10 cellular contexts compared by ENCODE assay signal in genomic region chr2:214311031-214311533, GRCh38.
A peak's percentile ranks its signal among the peaks of the same experiment; 100 is the strongest.
DNase-seq lines count a peak whose midpoint lies in the region; ATAC-seq and TF ChIP-seq lines count a peak whose summit lies in the region.
"Had no signal": no experiment of that assay in that cellular context is flagged by ENCODE, and none has a peak within 500 bp of the region (broad histone marks: within the 10 kb centered on the region; RNA-seq: fewer than 3 reads in every experiment).

No MANE protein-coding gene starts in this region.

- H3K18ac ChIP-seq in mesendoderm (ENCODE audit: low read length): no peak overlapping the region

- no peak overlapping the region for H2BK120ac ChIP-seq in mesendoderm (ENCODE audit: low read depth, low read length)

- H4K8ac ChIP-seq in mesendoderm (ENCODE audit: low read depth, low read length): no peak overlapping the region

- H3K9ac ChIP-seq in MM.1S (ENCODE audit: low read length) (no peak overlapping the region), mesendoderm (ENCODE audit: low read length) (no peak overlapping the region)

- no peak overlapping the region for H3K27ac ChIP-seq in MM.1S (ENCODE audit: low read length)
- H3K27ac ChIP-seq in mesendoderm (ENCODE audit: low read depth, low read length): no peak overlapping the region

- H2AK5ac ChIP-seq in mesendoderm (ENCODE audit: low read length): no peak overlapping the region

- no peak overlapping the region for H3K4me2 ChIP-seq in MM.1S (ENCODE audit: low read depth, low read length)
- no peak overlapping the region for H3K4me2 ChIP-seq in mesendoderm (ENCODE audit: low read length)

- H3K4me3 ChIP-seq in MM.1S (ENCODE audit: low read length) (no peak overlapping the region), mesendoderm (ENCODE audit: low read length) (no peak overlapping the region)

- DNase-seq in HEK293T (ENCODE audit: extremely low spot score): peak; percentile 40
- no peak for DNase-seq in MM.1S
- DNase-seq in mesendoderm: peak; percentile 84
- no peak for DNase-seq in dedifferentiated amniotic fluid mesenchymal stem cell (ENCODE audit: extremely low spot score)
- DNase-seq in NCI-H748 treated with DMSO at 0.1 percent for 48 hours (lab: John Stamatoyannopoulos, UW): no peak
- no peak for DNase-seq in CD1c-positive myeloid dendritic cell (ENCODE audit: extremely low spot score)
- no peak for DNase-seq in GF-D8 (lab: John Stamatoyannopoulos, UW)
- DNase-seq: NCI-H345, retina had no signal

- H3K56ac ChIP-seq in mesendoderm (ENCODE audit: low read length): no peak overlapping the region

- H3F3A ChIP-seq in MM.1S (ENCODE audit: insufficient read depth, low read length): no peaks in the 10 kb centered on the region

- H3K36me3 ChIP-seq in MM.1S (replicated peaks; ENCODE audit: insufficient read depth, low read length) (no peaks in the 10 kb centered on the region), mesendoderm (ENCODE audit: control insufficient read depth, insufficient read depth, low read length) (no peaks in the 10 kb centered on the region)

- H3K79me1 ChIP-seq in mesendoderm (ENCODE audit: low read length): no peaks in the 10 kb centered on the region

- no peaks in the 10 kb centered on the region for H3K27me3 ChIP-seq in MM.1S (replicated peaks; ENCODE audit: insufficient read depth, low read length)
- no peaks in the 10 kb centered on the region for H3K27me3 ChIP-seq in mesendoderm (ENCODE audit: insufficient read depth, low read length, poor library complexity)

- H2AFZ ChIP-seq in MM.1S (ENCODE audit: low read length): no peak overlapping the region

- no peak overlapping the region for H2BK5ac ChIP-seq in mesendoderm (ENCODE audit: low read length)

- H2BK15ac ChIP-seq in mesendoderm (replicated peaks; ENCODE audit: low read depth): no peak overlapping the region

- WGBS in mesendoderm (ENCODE audit: extremely low coverage, insufficient coverage, low lambda C conversion rate): no CpG with 5 or more reads among the region's 7 CpGs

- no peaks in the 10 kb centered on the region for H3K9me2 ChIP-seq in MM.1S (replicated peaks; ENCODE audit: insufficient read depth, low read length)

- H3K4me1 ChIP-seq in MM.1S (ENCODE audit: low read length) (no peaks in the 10 kb centered on the region), mesendoderm (ENCODE audit: control insufficient read depth, low read depth, low read length) (no peaks in the 10 kb centered on the region)

- no peak overlapping the region for H3K23ac ChIP-seq in mesendoderm (ENCODE audit: low read length)

- no peak overlapping the region for H3K4ac ChIP-seq in mesendoderm (ENCODE audit: low read depth, low read length)

- no peak overlapping the region for H4K5ac ChIP-seq in mesendoderm (ENCODE audit: low read length)

- peak; percentile 39 for ATAC-seq in GM18520 (IDR thresholded peaks at IDR 0.05; ENCODE audit: unreplicated experiment)

- CTCF ChIA-PET in HEK293T (lab: Yijun Ruan, JAX): no interaction called here

- H4K20me1 ChIP-seq in MM.1S (ENCODE audit: insufficient read depth, low read length): no peaks in the 10 kb centered on the region

- TF ChIP-seq CTCF in MM.1S (IDR thresholded peaks at IDR 0.05; ENCODE audit: low read length): peak; percentile 17

- no peaks in the 10 kb centered on the region for H3K79me2 ChIP-seq in MM.1S (ENCODE audit: low read length)
- H3K79me2 ChIP-seq in mesendoderm (ENCODE audit: control insufficient read depth, insufficient read depth, low read length): no peaks in the 10 kb centered on the region

- POLR2A ChIA-PET in HEK293T (lab: Yijun Ruan, JAX): no interaction called here

- no peaks in the 10 kb centered on the region for H3K9me3 ChIP-seq in MM.1S (replicated peaks; ENCODE audit: insufficient read depth, low read length)

TF ChIP-seq in HEK293T, 16 proteins besides CTCF, POLR2A, EP300 and RAD21:
- TF ChIP-seq CTBP1 (IDR thresholded peaks at IDR 0.05; ENCODE audit: borderline replicate concordance): no peak
- TF ChIP-seq NFRKB (IDR thresholded peaks at IDR 0.05): no peak
- TF ChIP-seq BHLHE40 (IDR thresholded peaks at IDR 0.05; ENCODE audit: borderline replicate concordance): no peak
- no peak for TF ChIP-seq HDGF (IDR thresholded peaks at IDR 0.05; ENCODE audit: borderline replicate concordance)
- TF ChIP-seq L3MBTL2 (conservative IDR thresholded peaks at IDR 0.05): no peak
- TF ChIP-seq ZNF384 (IDR thresholded peaks at IDR 0.05): no peak
TF ChIP-seq in HEK293T: peak in this region for 0.

Comparison
In these comparisons a context has a peak if more than half of its experiments do, and no peak if none do; other contexts are left out.
1. DNase-seq: peak in HEK293T (single experiment) and mesendoderm (single experiment); none in MM.1S (single experiment), dedifferentiated amniotic fluid mesenchymal stem cell (single experiment), NCI-H748 treated with DMSO at 0.1 percent for 48 hours (single experiment), CD1c-positive myeloid dendritic cell (single experiment) and GF-D8 (single experiment).